ENCODE assay signal across 27 cellular contexts in the genomic region with DNA sequence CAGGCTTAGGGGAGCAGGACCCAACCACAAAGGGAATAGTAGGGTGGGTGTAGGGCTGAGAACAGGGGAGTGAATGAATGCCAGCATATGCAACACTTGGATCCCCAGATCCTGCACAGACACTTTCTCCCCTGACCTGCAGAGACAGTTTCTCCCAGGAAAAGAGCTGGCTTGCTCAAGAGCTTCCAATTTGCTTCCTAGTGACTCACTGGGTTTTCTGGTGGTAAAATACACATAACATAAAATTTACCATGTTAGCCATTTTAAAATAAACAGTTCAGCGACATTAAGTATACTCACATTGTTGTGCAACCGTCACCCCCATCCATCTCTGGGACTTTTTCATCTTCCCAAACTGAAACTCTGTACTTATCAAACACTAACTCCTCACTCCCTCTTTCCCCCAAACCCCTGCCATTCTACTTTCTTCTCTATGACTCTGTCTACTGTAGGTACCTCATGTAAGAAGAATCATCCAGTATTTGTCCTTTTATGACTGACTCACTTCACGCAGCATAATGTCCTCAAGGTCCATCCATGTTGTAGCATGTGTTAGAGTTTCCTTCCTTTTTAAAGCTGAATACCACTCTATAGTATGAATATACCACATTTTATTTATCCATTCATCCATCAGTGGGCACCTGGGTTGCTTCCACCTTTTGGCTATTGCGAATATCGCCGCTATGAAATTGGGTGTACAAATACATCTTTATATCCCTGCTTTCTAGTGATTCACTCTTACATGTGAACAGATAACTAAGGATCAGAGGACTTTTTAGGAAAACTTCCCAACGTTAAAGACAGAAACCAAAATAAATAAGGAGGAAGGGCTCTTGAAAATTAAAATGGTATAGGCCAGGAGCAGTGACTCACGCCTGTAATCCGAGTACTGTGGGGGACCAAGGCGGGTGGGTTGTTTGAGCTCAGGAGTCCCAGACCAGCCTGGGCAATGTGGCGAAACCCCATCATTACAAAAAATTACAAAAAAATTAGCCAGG.
A peak's percentile ranks its signal among the peaks of the same experiment; 100 is the strongest.
DNase-seq lines count a peak whose midpoint lies in the region; ATAC-seq, FAIRE-seq and TF ChIP-seq lines count a peak whose summit lies in the region.
"Had no signal": no experiment of that assay in that cellular context is flagged by ENCODE, and none has a peak within 500 bp of the region (broad histone marks: within the 10 kb centered on the region; RNA-seq: fewer than 3 reads in every experiment).

No MANE protein-coding gene starts in this region.

- no peak overlapping the region; the same call in 2 of the 3 replicates for H2BK15ac ChIP-seq in IMR-90 (ENCODE audit: low read depth, low read length)

- H2AFZ ChIP-seq in IMR-90 (replicated peaks; ENCODE audit: low read length, poor library complexity): no peak overlapping the region

- H3K36me3 ChIP-seq in IMR-90 (ENCODE audit: control insufficient read depth, insufficient read depth, low read length): no peaks in the 10 kb centered on the region
- H3K36me3 ChIP-seq: BLaER1 treated with 17β-estradiol and CSF1 and Interleukin-3, amounts not matched to agents 10 nM and 100 nM; gastrocnemius medialis; lower lobe of right lung; upper lobe of right lung had no signal

- no TSS peak for BruUV-seq in IMR-90 (replicated peaks; lab: Mats Ljungman, UMichigan)

- H2AK5ac ChIP-seq in IMR-90 (ENCODE audit: low read depth, low read length): peak overlapping the region; percentile 80; the same call in 1 of the 2 replicates

- H3K56ac ChIP-seq in IMR-90 (ENCODE audit: extremely low read depth, insufficient read depth, low read length): no peak overlapping the region

- H3K4me3 ChIP-seq in AG04449 (ENCODE audit: low read depth, low read length) (no peak overlapping the region), IMR-90 (ENCODE audit: insufficient read depth, low read depth, low read length) (no peak overlapping the region), epithelial cell of esophagus (ENCODE audit: low read length) (no peak overlapping the region)
- H3K4me3 ChIP-seq: BLaER1 treated with 17β-estradiol and CSF1 and Interleukin-3, amounts not matched to agents 10 nM and 100 nM; gastrocnemius medialis; K562; lower lobe of right lung; skin epidermis; upper lobe of right lung had no signal

- peak; percentile 17 for DNase-seq in AG04449 (ENCODE audit: low read depth, low spot score)
- peak; percentile 85 for DNase-seq in IMR-90
- peak; percentile 57 for DNase-seq in epithelial cell of esophagus (ENCODE audit: low read depth)
- peak; percentile 54 for DNase-seq in iris pigment epithelial cell (ENCODE audit: low read depth)
- DNase-seq in stimulated activated CD4-positive, alpha-beta T cell treated with anti-CD3 and anti-CD28 coated beads, Interleukin-4, amount 100 ng/mL, for 24 hours: no peak
- DNase-seq in GM12891 (ENCODE audit: insufficient read length, low spot score): no peak
- DNase-seq: activated CD4-positive, alpha-beta T cell treated with anti-CD3 and anti-CD28 coated beads, Interleukin-2, amount 50 U/mL, for 1 hour; activated CD8-positive, alpha-beta memory T cell treated with anti-CD3 and anti-CD28 coated beads, Interleukin-2, amount 10 ng/mL, durations not matched to agents 7 days and 5 days; activated naive CD4-positive, alpha-beta T cell treated with Interleukin-2 at 50 U/mL for 16 hours; activated T-cell treated with anti-CD3 and anti-CD28 coated beads, Interleukin-2, amount 50 U/mL, for 72 hours; amygdala; central memory CD4-positive, alpha-beta T cell; gastrocnemius medialis; islet precursor cell; lower lobe of right lung; NCI-H1436; NCI-H446 treated with DMSO at 0.1 percent for 48 hours; stimulated activated CD4-positive, alpha-beta T cell treated with anti-CD3 and anti-CD28 coated beads, Interleukin-1b, Interleukin-23, amount 100 ng/mL, for 48 hours; substantia nigra; upper lobe of right lung had no signal

- in situ Hi-C loops in IMR-90 (cut with MboI; ENCODE audit: low sequenced_read_pairs): loop anchor here (5.0 kb wide), 1 partner anchor 71 kb away; no protein-coding TSS in a partner anchor

- no peaks in the 10 kb centered on the region for H3K79me1 ChIP-seq in IMR-90 (ENCODE audit: low read depth in 1 of 2, low read length in 2 of 2)

- H4K91ac ChIP-seq in IMR-90 (ENCODE audit: insufficient read depth, low read depth, low read length): 0 out of 2 replicates have a peak overlapping the region, but pooled peaks have one; percentile 28

- no peak overlapping the region for H4K5ac ChIP-seq in IMR-90 (ENCODE audit: low read depth, low read length)

- peak overlapping the region; percentile 15; the same call in 1 of the 2 replicates for H3K18ac ChIP-seq in IMR-90 (ENCODE audit: low read depth, low read length)

- no peak for TF ChIP-seq POLR2A in IMR-90 (IDR thresholded peaks at IDR 0.05; ENCODE audit: low read depth, low read length)
- TF ChIP-seq POLR2A in GM12891 (IDR thresholded peaks at IDR 0.05; ENCODE audit: low read depth, low read length): no peak

- intact Hi-C loops in IMR-90 (cut with micrococcal nuclease): no loop called here

- CTCF ChIA-PET in AG04449 (lab: Yijun Ruan, JAX): interaction anchor here (1.2 to 2.6 kb wide), 2 partner anchors 8 to 105 kb away, joined by 3 to 22 read pairs; no protein-coding TSS in a partner anchor
- CTCF ChIA-PET in IMR-90 (lab: Yijun Ruan, JAX): interaction anchor here (1.0 to 1.6 kb wide), 2 partner anchors 8 to 44 kb away, joined by 3 to 11 read pairs; no protein-coding TSS in a partner anchor

- no peaks in the 10 kb centered on the region for H3K9me3 ChIP-seq in IMR-90 (ENCODE audit: control insufficient read depth, insufficient read depth, low read length)
- H3K9me3 ChIP-seq: BLaER1 treated with 17β-estradiol and CSF1 and Interleukin-3, amounts not matched to agents 10 nM and 100 nM; gastrocnemius medialis; lower lobe of right lung; upper lobe of right lung had no signal

- H4K20me1 ChIP-seq in IMR-90 (ENCODE audit: insufficient read depth, low read length): peaks cover 3% of the 10 kb centered on the region; the same call in 1 of the 2 replicates
- H4K20me1 ChIP-seq: BLaER1 treated with 17β-estradiol and CSF1 and Interleukin-3, amounts not matched to agents 10 nM and 100 nM had no signal

- dilution Hi-C loops in IMR-90 (cut with HindIII; ENCODE audit: low sequenced_read_pairs, unreplicated experiment): no loop called here

- H3K14ac ChIP-seq in IMR-90 (replicated peaks; ENCODE audit: low read depth, low read length): peak overlapping the region; percentile 60; the same call in 1 of the 2 replicates

- no peak for FAIRE-seq in GM12891 (lab: Jason Lieb, UNC)
- FAIRE-seq: K562 had no signal

- no peak overlapping the region for H2AK9ac ChIP-seq in IMR-90 (replicated peaks; ENCODE audit: low read depth, low read length, poor library complexity)

- ATAC-seq in IMR-90 (ENCODE audit: low read depth) (peak; percentile 80), GM21423 (IDR thresholded peaks at IDR 0.05; ENCODE audit: unreplicated experiment) (no peak), HG03280 (IDR thresholded peaks at IDR 0.05; ENCODE audit: unreplicated experiment) (no peak)
- ATAC-seq: activated CD8-positive, alpha-beta memory T cell treated with anti-CD3 and anti-CD28 coated beads, Interleukin-2, amount 10 ng/mL, durations not matched to agents 7 days and 5 days; activated T-cell treated with anti-CD3 and anti-CD28 coated beads, Interleukin-2, amount 50 U/mL, for 72 hours; gastrocnemius medialis; HCT116; K562; lower lobe of right lung; Right ventricle myocardium inferior; upper lobe of right lung had no signal

- no peak overlapping the region for H3K9ac ChIP-seq in IMR-90 (ENCODE audit: low read depth, low read length)
- H3K9ac ChIP-seq: BLaER1 treated with 17β-estradiol and CSF1 and Interleukin-3, amounts not matched to agents 10 nM and 100 nM had no signal

- H2BK5ac ChIP-seq in IMR-90 (ENCODE audit: low read depth, low read length, poor library complexity, severe bottlenecking): peak overlapping the region; percentile 59

- peaks cover 15% of the 10 kb centered on the region for H3K9me1 ChIP-seq in IMR-90 (ENCODE audit: insufficient read depth, low read length)

- H3K4me2 ChIP-seq in IMR-90 (ENCODE audit: low read depth, low read length): peak overlapping the region; percentile 73
- H3K4me2 ChIP-seq: BLaER1 treated with 17β-estradiol and CSF1 and Interleukin-3, amounts not matched to agents 10 nM and 100 nM had no signal

- H2BK120ac ChIP-seq in IMR-90 (ENCODE audit: low read depth, low read length): peak overlapping the region; percentile 49

- H3K27me3 ChIP-seq in IMR-90 (ENCODE audit: control insufficient read depth, insufficient read depth, low read length): peaks cover 3% of the 10 kb centered on the region; the same call in 1 of the 2 replicates
- H3K27me3 ChIP-seq: BLaER1 treated with 17β-estradiol and CSF1 and Interleukin-3, amounts not matched to agents 10 nM and 100 nM; gastrocnemius medialis; upper lobe of right lung had no signal

- POLR2A ChIA-PET in AG04449 (lab: Yijun Ruan, JAX) (no interaction called here), IMR-90 (lab: Charles Lee; ENCODE audit: unreplicated experiment) (no interaction called here)

- peak overlapping the region; percentile 45; the same call in 1 of the 2 replicates for H2BK20ac ChIP-seq in IMR-90 (ENCODE audit: low read depth, low read length)

- H4K8ac ChIP-seq in IMR-90 (ENCODE audit: low read depth in 2 of 2, low read length in 2 of 2): no peak overlapping the region

- no peak for TF ChIP-seq CTCF in AG04449 (IDR thresholded peaks at IDR 0.05; ENCODE audit: insufficient read depth, low read length, missing control alignments)
- no peak for TF ChIP-seq CTCF in IMR-90 (conservative IDR thresholded peaks at IDR 0.05; ENCODE audit: low read depth, low read length)
- no peak for TF ChIP-seq CTCF in epithelial cell of esophagus (IDR thresholded peaks at IDR 0.05; ENCODE audit: insufficient read depth, low read depth, low read length, missing control alignments)

- no peak for TF ChIP-seq RAD21 in IMR-90 (IDR thresholded peaks at IDR 0.05; ENCODE audit: low read length)

- H3K23ac ChIP-seq in IMR-90 (ENCODE audit: low read depth, low read length): peak overlapping the region; percentile 56; the same call in 1 of the 2 replicates

- peak overlapping the region; percentile 34; the same call in 1 of the 2 replicates for H3K27ac ChIP-seq in IMR-90 (ENCODE audit: insufficient read depth, low read length)
- H3K27ac ChIP-seq: BLaER1 treated with 17β-estradiol and CSF1 and Interleukin-3, amounts not matched to agents 10 nM and 100 nM; gastrocnemius medialis; lower lobe of right lung; skin epidermis; upper lobe of right lung had no signal

- WGBS in IMR-90 (ENCODE audit: extremely low coverage in 2 of 2, insufficient read length in 1 of 2), 2 experiments: no CpG with 5 or more reads among the region's 11 CpGs

- H3K4ac ChIP-seq in IMR-90 (ENCODE audit: low read depth, low read length): peak overlapping the region; percentile 52

- H3K4me1 ChIP-seq in IMR-90 (ENCODE audit: control insufficient read depth, insufficient read depth, low read length): peaks cover 20% of the 10 kb centered on the region
- H3K4me1 ChIP-seq: BLaER1 treated with 17β-estradiol and CSF1 and Interleukin-3, amounts not matched to agents 10 nM and 100 nM; gastrocnemius medialis; lower lobe of right lung; upper lobe of right lung had no signal

TF ChIP-seq in IMR-90, 13 proteins besides CTCF, POLR2A, EP300 and RAD21 (continues in another document):
- TF ChIP-seq BHLHE40 (IDR thresholded peaks at IDR 0.05; ENCODE audit: low read depth, low read length): no peak

TF ChIP-seq in GM12891, 5 proteins besides CTCF, POLR2A, EP300 and RAD21 (continues in another document):
- TF ChIP-seq TAF1 (IDR thresholded peaks at IDR 0.05; ENCODE audit: low read depth, low read length): no peak

Comparison
In these comparisons a context has a peak if more than half of its experiments do, and no peak if none do; other contexts are left out.
1. DNase-seq: peak in AG04449 (single experiment), IMR-90 (single experiment), epithelial cell of esophagus (single experiment) and iris pigment epithelial cell (single experiment); none in stimulated activated CD4-positive, alpha-beta T cell treated with anti-CD3 and anti-CD28 coated beads, Interleukin-4, amount 100 ng/mL, for 24 hours (single experiment) and GM12891 (single experiment).